Comparison of ENCODE assay signal across 8 cellular contexts in genomic region chrX:134990475-134991473, GRCh38. TPM values are rescaled to one million over a fixed set of nuclear protein-coding genes. Genes with fewer than 3 reads are reported as not detected.
DNase-seq lines count a peak whose midpoint lies in the region; ATAC-seq and TF ChIP-seq lines count a peak whose summit lies in the region.

Gene SMIM10 (plus strand): TSS chrX:134990991. CDS start chrX:134991096, 105 bp downstream.

- H3K27me3 ChIP-seq in BJ (ENCODE audit: control insufficient read depth, insufficient read depth, low read length) (no peaks in the 10 kb centered on the region), aorta (ENCODE audit: control insufficient read depth in 1 of 2, insufficient read depth in 2 of 2, low read length in 1 of 2) (no peaks in the 10 kb centered on the region)

- DNase-seq in BJ (ENCODE audit: low read depth) (no peak), GM20000 (ENCODE audit: low spot score) (peak; percentile 24), NCI-H460 (ENCODE audit: extremely low read depth, low read depth) (peak; percentile 32), Right ventricle myocardium inferior (ENCODE audit: missing footprints) (peak; percentile 86), osteocyte (ENCODE audit: extremely low spot score, unreplicated experiment) (peak; percentile 89), aorta (peak; percentile 86 to 93), NCI-H1930 (lab: John Stamatoyannopoulos, UW) (no peak)
- DNase-seq in activated naive CD4-positive, alpha-beta T cell treated with anti-CD3 and anti-CD28 coated beads, Interleukin-2, amount 50 U/mL, for 16 hours, result peak; percentile 23

- no peaks in the 10 kb centered on the region for H3K27me3 Mint-ChIP-seq in osteocyte (ENCODE audit: unreplicated experiment)

- H3K4me1 ChIP-seq in aorta (ENCODE audit: control insufficient read depth in 1 of 2, insufficient read depth in 2 of 2, low read length in 2 of 2), result no peaks in the 10 kb centered on the region

- no peak for TF ChIP-seq CTCF in BJ (IDR thresholded peaks at IDR 0.05; ENCODE audit: insufficient read depth, low read depth, low read length)
- no peak for TF ChIP-seq CTCF in GM20000 (IDR thresholded peaks at IDR 0.05; ENCODE audit: extremely low read depth, missing control alignments)
- TF ChIP-seq CTCF in osteocyte (IDR thresholded peaks at IDR 0.05), result no peak

- peak within 1 kb of the TSS; percentile 72 for H3K4me3 Mint-ChIP-seq in osteocyte (ENCODE audit: unreplicated experiment)

- H3K9me3 Mint-ChIP-seq in osteocyte (ENCODE audit: unreplicated experiment), result peaks cover 13% of the 10 kb centered on the region

- H3K27ac Mint-ChIP-seq in osteocyte (ENCODE audit: unreplicated experiment), result peak within 1 kb of the TSS; percentile 78

- POLR2A ChIA-PET in BJ (lab: Charles Lee), result no interaction called here

- H3K36me3 Mint-ChIP-seq in osteocyte (ENCODE audit: unreplicated experiment), result no peaks in the 10 kb centered on the region

- CTCF ChIA-PET in BJ (lab: Yijun Ruan, JAX), result interaction anchor here (0.6 to 1.6 kb wide), 5 partner anchors 9 to 564 kb away, joined by 3 to 8 read pairs (median 5); no protein-coding TSS in a partner anchor

- H3K4me1 Mint-ChIP-seq in osteocyte (ENCODE audit: unreplicated experiment), result peaks cover 22% of the 10 kb centered on the region

- H3K4me3 ChIP-seq in BJ (ENCODE audit: low read depth, low read length) (peak within 1 kb of the TSS; percentile 31), aorta (ENCODE audit: low read length in 2 of 2) (peak within 1 kb of the TSS; percentile 5 to 8)

- intact Hi-C loops in Right ventricle myocardium inferior (cut with DNase I) (loop anchor here (10.0 kb wide), 1 partner anchor 186 kb away; a partner anchor contains a TSS), aorta (cut with DNase I) (no loop called here)

- H3K27ac ChIP-seq in aorta (ENCODE audit: low read depth in 1 of 2, low read length in 2 of 2), result peak within 1 kb of the TSS in 1 of 2 donors; percentile 24

- H3K36me3 ChIP-seq in BJ (ENCODE audit: control insufficient read depth, insufficient read depth, low read length), result no peaks in the 10 kb centered on the region
- H3K36me3 ChIP-seq in aorta (ENCODE audit: control insufficient read depth in 1 of 2, insufficient read depth in 2 of 2, low read length in 1 of 2), result no peaks in the 10 kb centered on the region

- ATAC-seq in Right ventricle myocardium inferior (peak; percentile 99), aorta (ENCODE audit: low FRiP score) (peak; percentile 92)

- no peaks in the 10 kb centered on the region for H3K9me3 ChIP-seq in aorta (ENCODE audit: control insufficient read depth, low read length)

- 4 to 32% methylated on average over 49 of the region's 49 CpGs for WGBS in aorta, 2 donors

RNA-seq across cellular contexts. Expression of gene SMIM10, which starts in this region (rescaled TPM):
- polyA plus RNA-seq in BJ (2011; rRNA removed), result 4.8 and 5.2 TPM in 2 replicates
- polyA minus RNA-seq in BJ (2011; rRNA and poly(A)+ RNA removed), result 0.66 and 0.72 TPM in 2 replicates
- total RNA-seq in NCI-H460 (2014; rRNA removed; shearing (Covaris generic)), result 3.2 and 4.1 TPM in 2 replicates
- 1.9 and 2.6 TPM in 2 replicates for polyA plus RNA-seq in NCI-H460 (2014; cell fraction: nucleus; rRNA removed)
- total RNA-seq in Right ventricle myocardium inferior, result 6.4 TPM
- total RNA-seq in osteocyte, result 3.2 and 3.3 TPM in 2 replicates
- 10 to 100 TPM; 11.8 to 13.5 TPM for total RNA-seq in aorta
- 10 to 100 TPM; 31.9 to 85.4 TPM for polyA plus RNA-seq in aorta

Comparison
In these comparisons a context has a peak if more than half of its experiments do, and no peak if none do; other contexts are left out.
1. DNase-seq: peak in GM20000 (single experiment), NCI-H460 (single experiment), activated naive CD4-positive, alpha-beta T cell treated with anti-CD3 and anti-CD28 coated beads, Interleukin-2, amount 50 U/mL, for 16 hours (single experiment), Right ventricle myocardium inferior (single experiment), osteocyte (single experiment) and aorta (2 of 2); none in BJ (single experiment) and NCI-H1930 (0 of 2).